16 cellular contexts compared by ENCODE assay signal in genomic region chr3:108420926-108421325, GRCh38.
DNase-seq lines count a peak whose midpoint lies in the region; ATAC-seq and TF ChIP-seq lines count a peak whose summit lies in the region.
"Had no signal": no experiment of that assay in that cellular context is flagged by ENCODE, and none has a peak within 500 bp of the region (broad histone marks: within the 10 kb centered on the region; RNA-seq: fewer than 3 reads in every experiment).

No MANE protein-coding gene starts in this region.

- no peak overlapping the region for H3K9ac ChIP-seq in mammary epithelial cell (ENCODE audit: insufficient read depth, low read length)

- H3K4me1 ChIP-seq in mammary epithelial cell (ENCODE audit: insufficient read depth, low read length) (peaks cover 13% of the 10 kb centered on the region), Caco-2 (peaks cover 11% of the 10 kb centered on the region)

- POLR2A ChIA-PET in Caco-2 (lab: Charles Lee): no interaction called here

- H3K4me3 Mint-ChIP-seq in activated CD4-positive, alpha-beta T cell treated with anti-CD3 and anti-CD28 coated beads, Interleukin-2, amount 10 ng/mL, durations not matched to agents 24 days and 14 days: no peak overlapping the region
- no peak overlapping the region for H3K4me3 Mint-ChIP-seq in Caco-2 (ENCODE audit: unreplicated experiment)
- no peak overlapping the region for H3K4me3 Mint-ChIP-seq in natural killer cell treated with Interleukin-12 subunit alpha and Interleukin-12 subunit beta and Interleukin-15 and Interleukin-18, amount 100 ng/mL, for 72 hours
- H3K4me3 Mint-ChIP-seq: nephron had no signal

- peak overlapping the region; percentile 12 for H3K27ac ChIP-seq in mammary epithelial cell (ENCODE audit: insufficient read depth, low read depth, low read length)
- H3K27ac ChIP-seq: transverse colon had no signal

- in situ Hi-C loops in mammary epithelial cell (cut with MboI; ENCODE audit: low sequenced_read_pairs in 2 of 2): loop anchor here in 1 of 2 donors (25.0 kb wide), 1 partner anchor 484 kb away; no protein-coding TSS in a partner anchor

- H3K27me3 ChIP-seq in MG63: no peaks in the 10 kb centered on the region
- no peaks in the 10 kb centered on the region for H3K27me3 ChIP-seq in mammary epithelial cell (ENCODE audit: insufficient read depth, low read length)
- H3K27me3 ChIP-seq in Caco-2 (replicated peaks; ENCODE audit: control insufficient read depth, insufficient read depth, low read length): no peaks in the 10 kb centered on the region
- H3K27me3 ChIP-seq: transverse colon had no signal

- dilution Hi-C loops in mammary epithelial cell (cut with HindIII; ENCODE audit: low sequenced_read_pairs): no loop called here

- H3K36me3 ChIP-seq in MG63 (no peaks in the 10 kb centered on the region), mammary epithelial cell (ENCODE audit: insufficient read depth, low read length) (no peaks in the 10 kb centered on the region), Caco-2 (ENCODE audit: control insufficient read depth, insufficient read depth, low read length) (no peaks in the 10 kb centered on the region)
- H3K36me3 ChIP-seq: transverse colon had no signal

- H3K9me3 Mint-ChIP-seq in activated CD4-positive, alpha-beta T cell treated with anti-CD3 and anti-CD28 coated beads, Interleukin-2, amount 10 ng/mL, durations not matched to agents 24 days and 14 days: no peaks in the 10 kb centered on the region
- H3K9me3 Mint-ChIP-seq in Caco-2 (ENCODE audit: unreplicated experiment): no peaks in the 10 kb centered on the region
- no peaks in the 10 kb centered on the region for H3K9me3 Mint-ChIP-seq in natural killer cell treated with Interleukin-12 subunit alpha and Interleukin-12 subunit beta and Interleukin-15 and Interleukin-18, amount 100 ng/mL, for 72 hours
- H3K9me3 Mint-ChIP-seq: nephron had no signal

- no peak for ATAC-seq in natural killer cell treated with Interleukin-12 subunit alpha and Interleukin-12 subunit beta and Interleukin-15 and Interleukin-18, amount 100 ng/mL, for 72 hours
- ATAC-seq: GM12878 had no signal

- H3K4me2 ChIP-seq in mammary epithelial cell (ENCODE audit: insufficient read depth, low read depth, low read length): no peak overlapping the region

- no peaks in the 10 kb centered on the region for H3K9me3 ChIP-seq in MG63
- H3K9me3 ChIP-seq in mammary epithelial cell (replicated peaks; ENCODE audit: insufficient read depth, low read length): no peaks in the 10 kb centered on the region
- H3K9me3 ChIP-seq in Caco-2: no peaks in the 10 kb centered on the region
- H3K9me3 ChIP-seq: transverse colon had no signal

- H3K4me3 ChIP-seq in MG63: no peak overlapping the region
- H3K4me3 ChIP-seq in mammary epithelial cell (replicated peaks in 1 of 3; ENCODE audit: insufficient read depth in 1 of 3, low read depth in 2 of 3, low read length in 3 of 3): no peak overlapping the region
- no peak overlapping the region for H3K4me3 ChIP-seq in Caco-2 (ENCODE audit: low read depth, low read length)
- H3K4me3 ChIP-seq: GM12878, transverse colon had no signal

- TF ChIP-seq CTCF in mammary epithelial cell (conservative IDR thresholded peaks at IDR 0.05 in 1 of 2, IDR thresholded peaks at IDR 0.05 in 1 of 2; ENCODE audit: extremely low read depth in 1 of 2, insufficient read depth in 1 of 2, low read depth in 1 of 2, low read length in 2 of 2) (no peak), Caco-2 (IDR thresholded peaks at IDR 0.05; ENCODE audit: insufficient read depth in 1 of 2, low read depth in 1 of 2, low read length in 1 of 2, severe bottlenecking in 1 of 2, unreplicated experiment in 1 of 2) (no peak)

- peak overlapping the region; percentile 20 for H2AFZ ChIP-seq in mammary epithelial cell (ENCODE audit: low read depth, low read length)

- no peaks in the 10 kb centered on the region for H3K36me3 Mint-ChIP-seq in activated CD4-positive, alpha-beta T cell treated with anti-CD3 and anti-CD28 coated beads, Interleukin-2, amount 10 ng/mL, durations not matched to agents 24 days and 14 days (ENCODE audit: low read depth)
- H3K36me3 Mint-ChIP-seq in Caco-2 (ENCODE audit: insufficient read depth, unreplicated experiment): no peaks in the 10 kb centered on the region
- H3K36me3 Mint-ChIP-seq in natural killer cell treated with Interleukin-12 subunit alpha and Interleukin-12 subunit beta and Interleukin-15 and Interleukin-18, amount 100 ng/mL, for 72 hours: no peaks in the 10 kb centered on the region

- no peak overlapping the region for H3K27ac Mint-ChIP-seq in activated CD4-positive, alpha-beta T cell treated with anti-CD3 and anti-CD28 coated beads, Interleukin-2, amount 10 ng/mL, durations not matched to agents 24 days and 14 days
- no peak overlapping the region for H3K27ac Mint-ChIP-seq in Caco-2 (ENCODE audit: unreplicated experiment)
- no peak overlapping the region for H3K27ac Mint-ChIP-seq in natural killer cell treated with Interleukin-12 subunit alpha and Interleukin-12 subunit beta and Interleukin-15 and Interleukin-18, amount 100 ng/mL, for 72 hours
- H3K27ac Mint-ChIP-seq: nephron had no signal

- intact Hi-C loops in activated CD4-positive, alpha-beta T cell treated with anti-CD3 and anti-CD28 coated beads, Interleukin-2, amount 10 ng/mL, durations not matched to agents 24 days and 14 days (cut with micrococcal nuclease): no loop called here
- intact Hi-C loops in mammary epithelial cell (cut with micrococcal nuclease): loop anchor here (5.0 kb wide), 1 partner anchor 131 kb away; no protein-coding TSS in a partner anchor
- intact Hi-C loops in Caco-2 (cut with micrococcal nuclease; ENCODE audit: unreplicated experiment): no loop called here

- H3K79me2 ChIP-seq in mammary epithelial cell (ENCODE audit: insufficient read depth, low read length): no peaks in the 10 kb centered on the region

- CTCF ChIA-PET in mammary epithelial cell (lab: Charles Lee; ENCODE audit: low non-redundant PET): interaction anchor here (0.5 kb wide), 1 partner anchor 495 kb away, joined by 3 read pairs; no protein-coding TSS in a partner anchor
- CTCF ChIA-PET in Caco-2 (lab: Charles Lee): no interaction called here

- BruUV-seq in mammary epithelial cell (replicated peaks; lab: Mats Ljungman, UMichigan) (no TSS peak), Caco-2 (replicated peaks; lab: Mats Ljungman, UMichigan) (no TSS peak)

- peak; percentile 32 for DNase-seq in activated CD4-positive, alpha-beta T cell treated with anti-CD3 and anti-CD28 coated beads for 48 hours
- no peak for DNase-seq in activated CD4-positive, alpha-beta T cell treated with anti-CD3 and anti-CD28 coated beads, Interleukin-2, amount 10 ng/mL, durations not matched to agents 24 days and 14 days
- peak; percentile 83 for DNase-seq in MG63
- DNase-seq in mammary epithelial cell: peak; percentile 97
- peak; percentile 44 for DNase-seq in non-pigmented ciliary epithelial cell (ENCODE audit: low read depth)
- no peak for DNase-seq in Caco-2
- no peak for DNase-seq in natural killer cell treated with Interleukin-12 subunit alpha and Interleukin-12 subunit beta and Interleukin-15 and Interleukin-18, amount 100 ng/mL, for 72 hours (ENCODE audit: low spot score)
- DNase-seq in NOMO-1 (lab: John Stamatoyannopoulos, UW; ENCODE audit: unreplicated experiment in 2 of 2): no peak
- DNase-seq: activated CD4-positive, alpha-beta T cell treated with anti-CD3 and anti-CD28 coated beads for 4 hours; activated gamma-delta T cell treated with Interleukin-2 at 50 U/mL for 16 hours; cortex of kidney; NCI-H1417; NCI-H524 treated with DMSO at 0.1 percent for 48 hours; transverse colon had no signal

- WGBS in mammary epithelial cell (ENCODE audit: low coverage, missing lambda C conversion rate): 54% methylated on average over 2 of the region's 2 CpGs

- no peaks in the 10 kb centered on the region for H4K20me1 ChIP-seq in mammary epithelial cell (ENCODE audit: insufficient read depth, low read length)

- peaks cover 6% of the 10 kb centered on the region for H3K27me3 Mint-ChIP-seq in activated CD4-positive, alpha-beta T cell treated with anti-CD3 and anti-CD28 coated beads, Interleukin-2, amount 10 ng/mL, durations not matched to agents 24 days and 14 days
- no peaks in the 10 kb centered on the region for H3K27me3 Mint-ChIP-seq in Caco-2 (ENCODE audit: insufficient read depth, unreplicated experiment)
- peaks cover 4 to 8% of the 10 kb centered on the region in 2 donors for H3K27me3 Mint-ChIP-seq in natural killer cell treated with Interleukin-12 subunit alpha and Interleukin-12 subunit beta and Interleukin-15 and Interleukin-18, amount 100 ng/mL, for 72 hours

- no peaks in the 10 kb centered on the region for H3K4me1 Mint-ChIP-seq in activated CD4-positive, alpha-beta T cell treated with anti-CD3 and anti-CD28 coated beads, Interleukin-2, amount 10 ng/mL, durations not matched to agents 24 days and 14 days
- H3K4me1 Mint-ChIP-seq in Caco-2 (ENCODE audit: low read depth, unreplicated experiment): peaks cover 13% of the 10 kb centered on the region
- H3K4me1 Mint-ChIP-seq in natural killer cell treated with Interleukin-12 subunit alpha and Interleukin-12 subunit beta and Interleukin-15 and Interleukin-18, amount 100 ng/mL, for 72 hours (ENCODE audit: low read depth in 2 of 2): no peaks in the 10 kb centered on the region
- H3K4me1 Mint-ChIP-seq: nephron had no signal

Comparison
In these comparisons a context has a peak if more than half of its experiments do, and no peak if none do; other contexts are left out.
1. DNase-seq: peak in activated CD4-positive, alpha-beta T cell treated with anti-CD3 and anti-CD28 coated beads for 48 hours (single experiment), MG63 (single experiment), mammary epithelial cell (single experiment) and non-pigmented ciliary epithelial cell (single experiment); none in activated CD4-positive, alpha-beta T cell treated with anti-CD3 and anti-CD28 coated beads, Interleukin-2, amount 10 ng/mL, durations not matched to agents 24 days and 14 days (single experiment), Caco-2 (0 of 2), natural killer cell treated with Interleukin-12 subunit alpha and Interleukin-12 subunit beta and Interleukin-15 and Interleukin-18, amount 100 ng/mL, for 72 hours (single experiment) and NOMO-1 (0 of 2).